In the genomic region with DNA sequence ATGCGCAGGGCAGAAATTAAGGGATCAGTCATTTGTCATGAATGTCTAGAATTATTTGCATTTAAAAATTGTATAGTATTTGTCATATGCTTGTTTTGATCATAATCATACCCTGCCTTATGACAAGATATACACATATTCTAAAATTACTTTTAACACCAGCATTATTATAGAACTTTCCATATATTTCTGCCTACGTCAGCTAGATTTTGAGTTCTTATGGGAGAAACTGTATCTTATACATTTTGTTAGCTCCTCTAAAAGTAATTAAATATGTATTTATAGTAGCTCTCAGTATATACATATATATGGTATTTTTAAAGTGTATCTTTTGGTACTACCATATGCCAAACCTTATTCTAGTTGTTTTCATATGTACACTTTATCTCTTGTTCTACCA, we compare ENCODE assay signal across 36 cellular contexts.
DNase-seq lines count a peak whose midpoint lies in the region; ATAC-seq, FAIRE-seq and TF ChIP-seq lines count a peak whose summit lies in the region.
"Had no signal": no experiment of that assay in that cellular context is flagged by ENCODE, and none has a peak within 500 bp of the region (broad histone marks: within the 10 kb centered on the region; RNA-seq: fewer than 3 reads in every experiment).

No MANE protein-coding gene starts in this region.

- ATAC-seq in HepG2: no peak
- no peak for ATAC-seq in right lobe of liver
- ATAC-seq in A549: no peak
- no peak for ATAC-seq in IMR-90 (ENCODE audit: low read depth)
- no peak for ATAC-seq in K562
- ATAC-seq in activated T-cell treated with anti-CD3 and anti-CD28 coated beads, Interleukin-2, amount 50 U/mL, for 4 hours: no peak
- ATAC-seq in GM19395 (IDR thresholded peaks at IDR 0.05; ENCODE audit: unreplicated experiment): no peak
- ATAC-seq: CD8-positive, alpha-beta T cell had no signal

- H3K9me3 ChIP-seq in HepG2 (ENCODE audit: low read length) (no peaks in the 10 kb centered on the region), right lobe of liver (no peaks in the 10 kb centered on the region), A549 (no peaks in the 10 kb centered on the region), IMR-90 (ENCODE audit: control insufficient read depth, insufficient read depth, low read length) (no peaks in the 10 kb centered on the region), K562 (replicated peaks; ENCODE audit: control insufficient read depth, insufficient read depth, low read depth, low read length) (no peaks in the 10 kb centered on the region)
- H3K9me3 ChIP-seq: BE2C, BLaER1 had no signal

- H3K4me2 ChIP-seq in HepG2 (ENCODE audit: low read depth, low read length) (no peak overlapping the region), A549 (no peak overlapping the region), IMR-90 (ENCODE audit: low read depth, low read length) (no peak overlapping the region), K562 (ENCODE audit: insufficient read depth, low read length) (no peak overlapping the region)
- H3K4me2 ChIP-seq: BLaER1; BLaER1 treated with 17β-estradiol and CSF1 and Interleukin-3, amounts not matched to agents 10 nM and 100 nM had no signal

- H2AFZ ChIP-seq in HepG2 (ENCODE audit: low read length) (no peak overlapping the region), IMR-90 (replicated peaks; ENCODE audit: low read length, poor library complexity) (no peak overlapping the region), K562 (ENCODE audit: low read depth, low read length) (no peak overlapping the region)

- WGBS in HepG2 (ENCODE audit: low lambda C conversion rate): 54% methylated on average over 2 of the region's 2 CpGs
- 91% methylated on average over 2 of the region's 2 CpGs for WGBS in right lobe of liver (ENCODE audit: insufficient coverage, low coverage, low lambda C conversion rate, missing lambda C conversion rate)
- whole genome bisulfite sequencing in A549 (ENCODE audit: missing lambda C conversion rate): 62% methylated on average over 2 of the region's 2 CpGs
- WGBS in IMR-90 (ENCODE audit: extremely low coverage in 2 of 2, insufficient read length in 1 of 2), 2 experiments: no CpG with 5 or more reads among the region's 2 CpGs
- WGBS in K562 (ENCODE audit: insufficient coverage, low coverage, missing lambda C conversion rate): 0% methylated on average over 2 of the region's 2 CpGs

- peaks cover 23% of the 10 kb centered on the region for H3K9me3 Mint-ChIP-seq in activated T-cell treated with anti-CD3 and anti-CD28 coated beads, Interleukin-2, amount 50 U/mL, for 4 hours

- TF ChIP-seq CTCF in HepG2 (CRISPR knock-in tag; IDR thresholded peaks at IDR 0.05): no peak
- TF ChIP-seq CTCF in right lobe of liver (IDR thresholded peaks at IDR 0.05): no peak
- TF ChIP-seq CTCF in A549 (IDR thresholded peaks at IDR 0.05): no peak
- no peak for TF ChIP-seq CTCF in IMR-90 (conservative IDR thresholded peaks at IDR 0.05; ENCODE audit: low read depth, low read length)
- TF ChIP-seq CTCF in K562 (IDR thresholded peaks at IDR 0.05 in 2 of 3, conservative IDR thresholded peaks at IDR 0.05 in 1 of 3; ENCODE audit: insufficient read depth in 2 of 3, low read depth in 1 of 3, low read length in 3 of 3): no peak

- dilution Hi-C loops in IMR-90 (cut with HindIII; ENCODE audit: low sequenced_read_pairs, unreplicated experiment): no loop called here

- H3K14ac ChIP-seq in IMR-90 (replicated peaks; ENCODE audit: low read depth, low read length): no peak overlapping the region

- no peak overlapping the region for H4K8ac ChIP-seq in IMR-90 (ENCODE audit: low read depth in 2 of 2, low read length in 2 of 2)

- BruUV-seq in HepG2 (replicated peaks; lab: Mats Ljungman, UMichigan) (no TSS peak), IMR-90 (replicated peaks; lab: Mats Ljungman, UMichigan) (no TSS peak), K562 (replicated peaks; lab: Mats Ljungman, UMichigan) (no TSS peak)

- H3K18ac ChIP-seq in IMR-90 (ENCODE audit: low read depth, low read length): no peak overlapping the region

- H4K5ac ChIP-seq in IMR-90 (ENCODE audit: low read depth, low read length): no peak overlapping the region

- no peak overlapping the region for H3K4me3 ChIP-seq in HepG2 (replicated peaks in 1 of 3; ENCODE audit: insufficient read depth in 1 of 3, low read depth in 2 of 3, low read length in 3 of 3)
- no peak overlapping the region for H3K4me3 ChIP-seq in right lobe of liver
- H3K4me3 ChIP-seq in A549: no peak overlapping the region
- H3K4me3 ChIP-seq in IMR-90 (ENCODE audit: insufficient read depth, low read depth, low read length): no peak overlapping the region
- no peak overlapping the region for H3K4me3 ChIP-seq in K562
- H3K4me3 ChIP-seq: BLaER1; BLaER1 treated with 17β-estradiol and CSF1 and Interleukin-3, amounts not matched to agents 10 nM and 100 nM had no signal

- no peaks in the 10 kb centered on the region for H3K4me1 Mint-ChIP-seq in activated T-cell treated with anti-CD3 and anti-CD28 coated beads, Interleukin-2, amount 50 U/mL, for 4 hours (ENCODE audit: low read depth)
- H3K4me1 Mint-ChIP-seq: B cell; CD14-positive monocyte; CD4-positive, alpha-beta memory T cell; CD4-positive, CD25-positive, alpha-beta regulatory T cell; CD8-positive, alpha-beta memory T cell had no signal

- no peak overlapping the region for H2AK9ac ChIP-seq in IMR-90 (replicated peaks; ENCODE audit: low read depth, low read length, poor library complexity)

- TF ChIP-seq EP300 in HepG2 (IDR thresholded peaks at IDR 0.05; ENCODE audit: low read depth in 2 of 2, low read length in 2 of 2) (no peak), HepG2 (CRISPR knock-in tag; IDR thresholded peaks at IDR 0.05; ENCODE audit: borderline replicate concordance) (no peak), A549 (IDR thresholded peaks at IDR 0.05) (no peak), K562 (IDR thresholded peaks at IDR 0.05; ENCODE audit: low read length) (no peak)

- H4K20me1 ChIP-seq in HepG2 (ENCODE audit: insufficient read depth, low read length) (no peaks in the 10 kb centered on the region), IMR-90 (ENCODE audit: insufficient read depth, low read length) (no peaks in the 10 kb centered on the region), K562 (replicated peaks; ENCODE audit: control insufficient read depth, insufficient read depth, low read length) (no peaks in the 10 kb centered on the region)
- H4K20me1 ChIP-seq: BLaER1; BLaER1 treated with 17β-estradiol and CSF1 and Interleukin-3, amounts not matched to agents 10 nM and 100 nM had no signal

- TF ChIP-seq RAD21 in HepG2 (CRISPR knock-in tag; IDR thresholded peaks at IDR 0.05) (no peak), A549 (conservative IDR thresholded peaks at IDR 0.05 in 1 of 2, IDR thresholded peaks at IDR 0.05 in 1 of 2) (no peak), IMR-90 (IDR thresholded peaks at IDR 0.05; ENCODE audit: low read length) (no peak), K562 (CRISPR knock-in tag; conservative IDR thresholded peaks at IDR 0.05 in 1 of 2, IDR thresholded peaks at IDR 0.05 in 1 of 2) (no peak)

- H3K27me3 Mint-ChIP-seq in activated T-cell treated with anti-CD3 and anti-CD28 coated beads, Interleukin-2, amount 50 U/mL, for 4 hours (ENCODE audit: low read depth): no peaks in the 10 kb centered on the region
- H3K27me3 Mint-ChIP-seq: B cell; CD4-positive, alpha-beta memory T cell; CD4-positive, alpha-beta T cell; CD4-positive, CD25-positive, alpha-beta regulatory T cell; CD8-positive, alpha-beta memory T cell had no signal

- no peak overlapping the region for H3K56ac ChIP-seq in IMR-90 (ENCODE audit: extremely low read depth, insufficient read depth, low read length)

- H3K9me1 ChIP-seq in IMR-90 (ENCODE audit: insufficient read depth, low read length): no peaks in the 10 kb centered on the region
- no peaks in the 10 kb centered on the region for H3K9me1 ChIP-seq in K562 (ENCODE audit: control insufficient read depth, insufficient read depth, low read length)

- H3K27ac ChIP-seq in HepG2 (ENCODE audit: extremely low read length, insufficient read depth, low read length) (no peak overlapping the region), right lobe of liver (no peak overlapping the region), A549 (no peak overlapping the region), IMR-90 (ENCODE audit: insufficient read depth, low read length) (no peak overlapping the region), K562 (ENCODE audit: extremely low read depth, low read depth, low read length) (no peak overlapping the region)
- H3K27ac ChIP-seq: 22Rv1; BLaER1; BLaER1 treated with 17β-estradiol and CSF1 and Interleukin-3, amounts not matched to agents 10 nM and 100 nM; C4-2B had no signal

- H4K91ac ChIP-seq in IMR-90 (ENCODE audit: insufficient read depth, low read depth, low read length): no peak overlapping the region

- no peak overlapping the region for H2AK5ac ChIP-seq in IMR-90 (ENCODE audit: low read depth, low read length)

- POLR2A ChIA-PET in HepG2 (lab: Yijun Ruan, JAX) (no interaction called here), A549 (lab: Yijun Ruan, JAX) (no interaction called here), IMR-90 (lab: Charles Lee; ENCODE audit: unreplicated experiment) (no interaction called here), K562 (lab: Yijun Ruan, JAX) (no interaction called here)

- no peak overlapping the region for H2BK120ac ChIP-seq in IMR-90 (ENCODE audit: low read depth, low read length)

- no peak overlapping the region for H3K9ac ChIP-seq in HepG2 (ENCODE audit: insufficient read depth, low read depth, low read length)
- H3K9ac ChIP-seq in IMR-90 (ENCODE audit: low read depth, low read length): no peak overlapping the region
- no peak overlapping the region for H3K9ac ChIP-seq in K562 (ENCODE audit: insufficient read depth in 1 of 2, low read depth in 2 of 2, low read length in 2 of 2)
- H3K9ac ChIP-seq: BLaER1; BLaER1 treated with 17β-estradiol and CSF1 and Interleukin-3, amounts not matched to agents 10 nM and 100 nM had no signal

- CTCF ChIA-PET in HepG2 (lab: Yijun Ruan, JAX; ENCODE audit: low intra/inter-chr PET ratio, low total read pairs): no interaction called here
- CTCF ChIA-PET in A549 (lab: Yijun Ruan, JAX): no interaction called here
- CTCF ChIA-PET in IMR-90 (lab: Yijun Ruan, JAX): no interaction called here
- CTCF ChIA-PET in K562 (lab: Yijun Ruan, JAX; ENCODE audit: low intra/inter-chr PET ratio): no interaction called here

- FAIRE-seq in HepG2 (lab: Jason Lieb, UNC) (no peak), A549 (lab: Jason Lieb, UNC) (no peak), K562 (lab: Jason Lieb, UNC) (no peak)
- FAIRE-seq: A204.1, D721Med had no signal

- no peaks in the 10 kb centered on the region for H3K36me3 ChIP-seq in HepG2 (replicated peaks in 1 of 2; ENCODE audit: control insufficient read depth in 1 of 2, insufficient read depth in 2 of 2, low read length in 2 of 2)
- H3K36me3 ChIP-seq in right lobe of liver: no peaks in the 10 kb centered on the region
- H3K36me3 ChIP-seq in IMR-90 (ENCODE audit: control insufficient read depth, insufficient read depth, low read length): no peaks in the 10 kb centered on the region
- no peaks in the 10 kb centered on the region for H3K36me3 ChIP-seq in K562 (ENCODE audit: control insufficient read depth, insufficient read depth, low read length)
- H3K36me3 ChIP-seq: BE2C; BLaER1; BLaER1 treated with 17β-estradiol and CSF1 and Interleukin-3, amounts not matched to agents 10 nM and 100 nM had no signal

- no peak overlapping the region for H2BK5ac ChIP-seq in IMR-90 (ENCODE audit: low read depth, low read length, poor library complexity, severe bottlenecking)

- H3K27me3 ChIP-seq in HepG2 (ENCODE audit: control insufficient read depth in 1 of 2, insufficient read depth in 2 of 2, low read length in 2 of 2): no peaks in the 10 kb centered on the region
- H3K27me3 ChIP-seq in right lobe of liver: no peaks in the 10 kb centered on the region
- H3K27me3 ChIP-seq in IMR-90 (ENCODE audit: control insufficient read depth, insufficient read depth, low read length): no peaks in the 10 kb centered on the region
- H3K27me3 ChIP-seq in K562 (ENCODE audit: control insufficient read depth in 2 of 2, insufficient read depth in 2 of 2, low read length in 2 of 2): no peaks in the 10 kb centered on the region
- H3K27me3 ChIP-seq: BE2C; BLaER1; BLaER1 treated with 17β-estradiol and CSF1 and Interleukin-3, amounts not matched to agents 10 nM and 100 nM had no signal

- no peaks in the 10 kb centered on the region for H3K79me2 ChIP-seq in HepG2 (ENCODE audit: insufficient read depth, low read length)
- no peaks in the 10 kb centered on the region for H3K79me2 ChIP-seq in K562 (ENCODE audit: control insufficient read depth, insufficient read depth, low read length)

- no peak for DNase-seq in HepG2 (ENCODE audit: low spot score)
- no peak for DNase-seq in right lobe of liver
- no peak for DNase-seq in A549 (ENCODE audit: low read depth in 1 of 2, low spot score in 1 of 2)
- no peak for DNase-seq in IMR-90
- no peak for DNase-seq in K562 (ENCODE audit: extremely low read depth in 1 of 4, low spot score in 3 of 4)
- DNase-seq in NOMO-1 treated with dmso at 0.1 percent for 144 hours (lab: John Stamatoyannopoulos, UW; ENCODE audit: unreplicated experiment): no peak
- no peak for DNase-seq in activated T-cell treated with anti-CD3 and anti-CD28 coated beads, Interleukin-2, amount 50 U/mL, for 4 hours
- DNase-seq: 8988T; ACHN; AML-193; BE2C; C1 segment of cervical spinal cord; Caco-2; Calu3; CD4-positive, alpha-beta memory T cell; CD4-positive, alpha-beta T cell; CD4-positive, CD25-positive, alpha-beta regulatory T cell; CD8-positive, alpha-beta memory T cell; CD8-positive, alpha-beta T cell; COR-L47; DMS 273 treated with DMSO at 0.1 percent for 48 hours; DMS153; DMS53; DMS79; DMS79 treated with DMSO at 0.1 percent for 48 hours; DND-41; EL had no signal

- no peak overlapping the region for H3K4ac ChIP-seq in IMR-90 (ENCODE audit: low read depth, low read length)

- no peak overlapping the region for H2BK15ac ChIP-seq in IMR-90 (ENCODE audit: low read depth, low read length)

- H3K23ac ChIP-seq in IMR-90 (ENCODE audit: low read depth, low read length): no peak overlapping the region

- intact Hi-C loops in HepG2 (cut with micrococcal nuclease; ENCODE audit: unreplicated experiment) (no loop called here), right lobe of liver (cut with DNase I) (no loop called here), IMR-90 (cut with micrococcal nuclease) (no loop called here), K562 (cut with micrococcal nuclease) (no loop called here)

- H3K4me1 ChIP-seq in HepG2 (ENCODE audit: insufficient read depth, low read length) (no peaks in the 10 kb centered on the region), right lobe of liver (peaks cover 0 to 4% (median 0%) of the 10 kb centered on the region in 4 donors), A549 (no peaks in the 10 kb centered on the region), IMR-90 (ENCODE audit: control insufficient read depth, insufficient read depth, low read length) (no peaks in the 10 kb centered on the region), K562 (replicated peaks in 1 of 2; ENCODE audit: control insufficient read depth in 2 of 2, insufficient read depth in 2 of 2, low read length in 2 of 2) (no peaks in the 10 kb centered on the region)
- H3K4me1 ChIP-seq: Caco-2 had no signal

- no peak overlapping the region for H2BK20ac ChIP-seq in IMR-90 (ENCODE audit: low read depth, low read length)

- no peaks in the 10 kb centered on the region for H3K79me1 ChIP-seq in IMR-90 (ENCODE audit: low read depth in 1 of 2, low read length in 2 of 2)

- H3K36me3 Mint-ChIP-seq in activated T-cell treated with anti-CD3 and anti-CD28 coated beads, Interleukin-2, amount 50 U/mL, for 4 hours (ENCODE audit: insufficient read depth): no peaks in the 10 kb centered on the region
- H3K36me3 Mint-ChIP-seq: CD14-positive monocyte; CD4-positive, alpha-beta memory T cell; CD4-positive, CD25-positive, alpha-beta regulatory T cell; CD8-positive, alpha-beta memory T cell; CD8-positive, alpha-beta T cell had no signal

- in situ Hi-C loops in HepG2 (cut with HindIII; ENCODE audit: extremely low pct_ligation_motif_present, low pct_unique_long_range_greater_than_20kb): no loop called here
- in situ Hi-C loops in IMR-90 (cut with MboI; ENCODE audit: low sequenced_read_pairs): no loop called here
- in situ Hi-C loops in K562 (cut with MboI): no loop called here

- H3K4me3 Mint-ChIP-seq in activated T-cell treated with anti-CD3 and anti-CD28 coated beads, Interleukin-2, amount 50 U/mL, for 4 hours: no peak overlapping the region
- H3K4me3 Mint-ChIP-seq: B cell; CD14-positive monocyte; CD4-positive, alpha-beta memory T cell; CD4-positive, alpha-beta T cell; CD4-positive, CD25-positive, alpha-beta regulatory T cell; CD8-positive, alpha-beta memory T cell; CD8-positive, alpha-beta T cell had no signal

- no peak for TF ChIP-seq POLR2A in HepG2 (IDR thresholded peaks at IDR 0.05; ENCODE audit: insufficient read depth in 1 of 2, low read depth in 2 of 2, low read length in 2 of 2)
- TF ChIP-seq POLR2A in right lobe of liver (IDR thresholded peaks at IDR 0.05): no peak
- no peak for TF ChIP-seq POLR2A in A549 (IDR thresholded peaks at IDR 0.05; ENCODE audit: low read length)
- no peak for TF ChIP-seq POLR2A in IMR-90 (IDR thresholded peaks at IDR 0.05; ENCODE audit: low read depth, low read length)
- no peak for TF ChIP-seq POLR2A in K562 (conservative IDR thresholded peaks at IDR 0.05)
